Comparison of ENCODE assay signal across 19 cellular contexts in genomic region chr5:59569158-59569557, GRCh38.
DNase-seq lines count a peak whose midpoint lies in the region; ATAC-seq, FAIRE-seq and TF ChIP-seq lines count a peak whose summit lies in the region.
"Had no signal": no experiment of that assay in that cellular context is flagged by ENCODE, and none has a peak within 500 bp of the region (broad histone marks: within the 10 kb centered on the region; RNA-seq: fewer than 3 reads in every experiment).

No MANE protein-coding gene starts in this region.

- no peaks in the 10 kb centered on the region for H3K79me1 ChIP-seq in neuronal stem cell (ENCODE audit: low read depth, low read length)

- peak overlapping the region; percentile 82 for H3K27ac Mint-ChIP-seq in WTC11

- no peak overlapping the region for H3K4me3 ChIP-seq in neuronal stem cell (ENCODE audit: low read length in 2 of 2)
- H3K4me3 ChIP-seq: SJCRH30 had no signal

- no peak for DNase-seq in H54 (ENCODE audit: insufficient read length, low spot score)
- peak; percentile 71 for DNase-seq in M059J (ENCODE audit: low read depth)
- no peak for DNase-seq in WTC11 (ENCODE audit: low spot score)
- no peak for DNase-seq in neuronal stem cell (ENCODE audit: low spot score)
- no peak for DNase-seq in NCI-H526 treated with DMSO at 0.1 percent for 48 hours (lab: John Stamatoyannopoulos, UW)
- no peak for DNase-seq in NAMALWA (ENCODE audit: low spot score)
- DNase-seq: AML-193, DMS79 treated with DMSO at 0.1 percent for 48 hours, KG1, NCI-H1092 treated with DMSO at 0.1 percent for 48 hours, NCI-H1694, NCI-H510A, NCI-H82, SJCRH30 had no signal

- H2AK5ac ChIP-seq in neuronal stem cell (ENCODE audit: low read depth, low read length), result no peak overlapping the region

- peaks cover 49% of the 10 kb centered on the region for H3K4me1 Mint-ChIP-seq in WTC11

- H3K23ac ChIP-seq in neuronal stem cell (ENCODE audit: low read depth, low read length, poor library complexity), result no peak overlapping the region

- no peak overlapping the region for H3K4me2 ChIP-seq in neuronal stem cell (ENCODE audit: insufficient read depth, low read length, poor library complexity, severe bottlenecking)

- no peak overlapping the region for H3K9ac ChIP-seq in neuronal stem cell (ENCODE audit: low read depth, low read length, poor library complexity)

- H4K8ac ChIP-seq in neuronal stem cell (ENCODE audit: low read depth, low read length), result no peak overlapping the region

- POLR2A ChIA-PET in WTC11 (lab: Charles Lee), result no interaction called here

- H3K14ac ChIP-seq in neuronal stem cell (ENCODE audit: low read length), result no peak overlapping the region

- TF ChIP-seq CTCF in WTC11 (IDR thresholded peaks at IDR 0.05), result no peak

- no peaks in the 10 kb centered on the region for H3K27me3 Mint-ChIP-seq in WTC11 (ENCODE audit: low read depth)

- no peaks in the 10 kb centered on the region for H3K36me3 ChIP-seq in neuronal stem cell (replicated peaks in 1 of 2; ENCODE audit: control insufficient read depth in 2 of 2, insufficient read depth in 2 of 2, low read length in 2 of 2)
- H3K36me3 ChIP-seq: SJCRH30 had no signal

- H3K18ac ChIP-seq in neuronal stem cell (ENCODE audit: low read length), result no peak overlapping the region

- CTCF ChIA-PET in WTC11 (lab: Charles Lee), result interaction anchor here (1.7 to 1.8 kb wide), 2 partner anchors 11 to 18 kb away, joined by 5 to 6 read pairs; no protein-coding TSS in a partner anchor

- no peak overlapping the region for H3K4me3 Mint-ChIP-seq in WTC11

- H2BK15ac ChIP-seq in neuronal stem cell (ENCODE audit: low read length), result no peak overlapping the region

- H2BK5ac ChIP-seq in neuronal stem cell (ENCODE audit: low read length), result no peak overlapping the region

- H3K36me3 Mint-ChIP-seq in WTC11, result peaks cover 12% of the 10 kb centered on the region

- H3K4me1 ChIP-seq in neuronal stem cell (ENCODE audit: control insufficient read depth in 2 of 2, insufficient read depth in 1 of 2, low read depth in 1 of 2, low read length in 2 of 2), result peaks cover 6 to 20% of the 10 kb centered on the region in 2 donors

- peak overlapping the region; percentile 63 for H3K27ac ChIP-seq in neuronal stem cell (replicated peaks; ENCODE audit: low read length)
- H3K27ac ChIP-seq: C4-2B, SJCRH30 had no signal

- no peak for ATAC-seq in WTC11
- ATAC-seq in GM18909 (IDR thresholded peaks at IDR 0.05; ENCODE audit: poor library complexity, unreplicated experiment), result no peak
- no peak for ATAC-seq in HG03378 (IDR thresholded peaks at IDR 0.05; ENCODE audit: unreplicated experiment)
- ATAC-seq: HCT116, HepG2 had no signal

- no peak overlapping the region for H4K91ac ChIP-seq in neuronal stem cell (ENCODE audit: low read depth, low read length, poor library complexity)

- FAIRE-seq in H54 (lab: Jason Lieb, UNC), result peak; percentile 23
- FAIRE-seq: HepG2 had no signal

- peaks cover 2 to 3% of the 10 kb centered on the region in 2 donors for H3K9me3 ChIP-seq in neuronal stem cell (replicated peaks in 1 of 2; ENCODE audit: control insufficient read depth in 2 of 2, insufficient read depth in 1 of 2, low read depth in 1 of 2, low read length in 2 of 2)
- H3K9me3 ChIP-seq: SJCRH30 had no signal

- WGBS in neuronal stem cell (ENCODE audit: extremely low coverage in 2 of 2, insufficient read length in 2 of 2, insufficient replicate concordance in 1 of 2), 2 donors, result no CpG with 5 or more reads among the region's 4 CpGs

- H3K9me3 Mint-ChIP-seq in WTC11, result peaks cover 27% of the 10 kb centered on the region

- H2AFZ ChIP-seq in neuronal stem cell (ENCODE audit: low read length), result no peak overlapping the region

- no peak overlapping the region for H2BK12ac ChIP-seq in neuronal stem cell (ENCODE audit: low read length)

- no peak for TF ChIP-seq POLR2A in H54 (IDR thresholded peaks at IDR 0.05; ENCODE audit: low read depth, low read length)

- H3K27me3 ChIP-seq in neuronal stem cell (ENCODE audit: control insufficient read depth in 3 of 3, insufficient read depth in 3 of 3, low read depth in 1 of 3, low read length in 3 of 3), result no peaks in the 10 kb centered on the region
- H3K27me3 ChIP-seq: SJCRH30 had no signal

- H2BK120ac ChIP-seq in neuronal stem cell (ENCODE audit: low read depth, low read length), result no peak overlapping the region

- H3K4ac ChIP-seq in neuronal stem cell (ENCODE audit: low read length), result no peak overlapping the region

TF ChIP-seq in WTC11, 78 proteins besides CTCF, POLR2A, EP300 and RAD21:
- TF ChIP-seq TP53 (CRISPR knock-in tag; IDR thresholded peaks at IDR 0.05) (no peak), NFATC4 (CRISPR knock-in tag; IDR thresholded peaks at IDR 0.05) (no peak), AR (CRISPR knock-in tag; IDR thresholded peaks at IDR 0.05) (no peak), PRDM15 (CRISPR knock-in tag; IDR thresholded peaks at IDR 0.05) (no peak), ATF6 (CRISPR knock-in tag; IDR thresholded peaks at IDR 0.05) (no peak), E2F1 (CRISPR knock-in tag; IDR thresholded peaks at IDR 0.05) (no peak)
